In genomic region chrX:7582191-7582590, GRCh38 we compare ENCODE assay signal across 23 cellular contexts.
A peak's percentile ranks its signal among the peaks of the same experiment; 100 is the strongest.
DNase-seq lines count a peak whose midpoint lies in the region; ATAC-seq lines count a peak whose summit lies in the region.
"Had no signal": no experiment of that assay in that cellular context is flagged by ENCODE, and none has a peak within 500 bp of the region (broad histone marks: within the 10 kb centered on the region; RNA-seq: fewer than 3 reads in every experiment).

No MANE protein-coding gene starts in this region.

- H3K9me3 ChIP-seq in BLaER1 = no peaks in the 10 kb centered on the region
- H3K9me3 ChIP-seq: A549, Peyer's patch, SJSA1, upper lobe of left lung had no signal

- ATAC-seq in HG02870 (IDR thresholded peaks at IDR 0.05; ENCODE audit: unreplicated experiment) = no peak
- ATAC-seq: A549; activated T-cell treated with anti-CD3 and anti-CD28 coated beads, Interleukin-2, amount 50 U/mL, for 72 hours; T-helper 17 cell had no signal

- DNase-seq in NCI-H1105 (lab: John Stamatoyannopoulos, UW) (peak; percentile 4), NCI-H510A (lab: John Stamatoyannopoulos, UW) (peak; percentile 6), astrocyte of the hippocampus (ENCODE audit: low read depth, low spot score) (peak; percentile 55), SHP77 treated with DMSO at 0.1 percent for 48 hours (lab: John Stamatoyannopoulos, UW) (no peak), dedifferentiated amniotic fluid mesenchymal stem cell (ENCODE audit: extremely low spot score) (no peak)
- no peak for DNase-seq in activated T-cell treated with anti-CD3 and anti-CD28 coated beads, Interleukin-2, amount 50 U/mL, for 48 hours
- DNase-seq: activated CD4-positive, alpha-beta T cell treated with anti-CD3 and anti-CD28 coated beads for 4 hours; activated T-cell treated with anti-CD3 and anti-CD28 coated beads, Interleukin-2, amount 50 U/mL, for 72 hours; erythroblast; foreskin fibroblast; GF-D8; hippocampal formation; islet precursor cell; Karpas-422; MV-4-11; Peyer's patch; T-helper 17 cell; upper lobe of left lung had no signal

- H3K36me3 ChIP-seq in BLaER1 = no peaks in the 10 kb centered on the region
- H3K36me3 ChIP-seq: Peyer's patch, SJSA1, upper lobe of left lung had no signal

- no peaks in the 10 kb centered on the region for H4K20me1 ChIP-seq in BLaER1

- H3K27ac ChIP-seq in BLaER1 = no peak overlapping the region
- H3K27ac ChIP-seq: A549, Peyer's patch, SJSA1, upper lobe of left lung had no signal

- H3K4me2 ChIP-seq in BLaER1 = peak overlapping the region; percentile 4; the same call in 1 of the 2 replicates
- H3K4me2 ChIP-seq: A549 had no signal

- H3K4me3 ChIP-seq in BLaER1 = no peak overlapping the region
- H3K4me3 ChIP-seq: A549, lung, Peyer's patch, SJSA1, upper lobe of left lung had no signal

- no peak overlapping the region for H3K9ac ChIP-seq in BLaER1

- peaks cover 10% of the 10 kb centered on the region; the same call in 1 of the 2 replicates for H3K4me1 ChIP-seq in BLaER1
- H3K4me1 ChIP-seq: A549, Peyer's patch, SJSA1, upper lobe of left lung had no signal

- no peaks in the 10 kb centered on the region for H3K27me3 ChIP-seq in BLaER1
- H3K27me3 ChIP-seq: Peyer's patch, SJSA1, upper lobe of left lung had no signal

Comparison
In these comparisons a context has a peak if more than half of its experiments do, and no peak if none do; other contexts are left out.
1. DNase-seq: peak in NCI-H1105 (single experiment), NCI-H510A (single experiment) and astrocyte of the hippocampus (single experiment); none in SHP77 treated with DMSO at 0.1 percent for 48 hours (single experiment), activated T-cell treated with anti-CD3 and anti-CD28 coated beads, Interleukin-2, amount 50 U/mL, for 48 hours (0 of 2) and dedifferentiated amniotic fluid mesenchymal stem cell (single experiment).